In the genomic region with DNA sequence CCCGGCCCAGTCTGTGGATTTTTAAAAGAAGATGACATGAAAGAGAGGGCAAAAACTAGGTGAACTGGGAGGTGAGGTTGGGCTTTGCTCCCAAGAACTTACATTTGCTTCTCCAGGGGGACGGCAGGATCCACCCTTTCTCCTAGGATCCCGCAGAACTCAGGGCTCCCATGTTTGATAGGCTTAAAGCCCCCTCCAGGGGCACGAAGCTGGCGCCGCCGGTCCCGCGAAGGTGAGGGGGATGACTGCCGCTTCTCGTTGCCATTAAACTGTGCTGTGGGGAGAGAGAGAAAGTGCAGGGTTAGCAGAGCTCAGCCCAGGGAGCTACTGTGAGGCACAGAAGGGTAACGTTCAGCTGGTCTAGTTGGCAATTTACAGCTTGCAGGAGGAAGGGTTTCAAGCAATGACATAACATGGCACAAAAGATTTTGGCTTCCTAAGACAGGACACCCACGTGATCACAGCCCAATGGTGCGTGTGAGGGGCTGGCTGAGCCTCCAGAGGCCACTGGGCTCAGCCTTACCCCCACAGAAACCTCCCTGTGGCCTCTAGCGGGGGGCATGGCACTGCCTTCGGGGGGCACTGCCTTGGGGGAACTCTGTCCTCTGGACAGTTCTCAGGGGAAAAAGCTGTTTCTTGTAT, we compare ENCODE assay signal across 1 cellular context.
TF ChIP-seq lines count a peak whose summit lies in the region.

No MANE protein-coding gene starts in this region.

TF ChIP-seq in IMR-90, 13 proteins besides CTCF, POLR2A, EP300 and RAD21 (continued from another document):
- no peak for TF ChIP-seq CEBPB (IDR thresholded peaks at IDR 0.05; ENCODE audit: low read depth, low read length)
- no peak for TF ChIP-seq RCOR1 (IDR thresholded peaks at IDR 0.05; ENCODE audit: insufficient replicate concordance, low read length)
- TF ChIP-seq BHLHE40 (IDR thresholded peaks at IDR 0.05; ENCODE audit: low read depth, low read length) = no peak
- TF ChIP-seq SMC3 (IDR thresholded peaks at IDR 0.05; ENCODE audit: low read depth, low read length) = no peak
- no peak for TF ChIP-seq MXI1 (IDR thresholded peaks at IDR 0.05; ENCODE audit: borderline replicate concordance, low read depth, low read length)
- TF ChIP-seq, protein P1, sequence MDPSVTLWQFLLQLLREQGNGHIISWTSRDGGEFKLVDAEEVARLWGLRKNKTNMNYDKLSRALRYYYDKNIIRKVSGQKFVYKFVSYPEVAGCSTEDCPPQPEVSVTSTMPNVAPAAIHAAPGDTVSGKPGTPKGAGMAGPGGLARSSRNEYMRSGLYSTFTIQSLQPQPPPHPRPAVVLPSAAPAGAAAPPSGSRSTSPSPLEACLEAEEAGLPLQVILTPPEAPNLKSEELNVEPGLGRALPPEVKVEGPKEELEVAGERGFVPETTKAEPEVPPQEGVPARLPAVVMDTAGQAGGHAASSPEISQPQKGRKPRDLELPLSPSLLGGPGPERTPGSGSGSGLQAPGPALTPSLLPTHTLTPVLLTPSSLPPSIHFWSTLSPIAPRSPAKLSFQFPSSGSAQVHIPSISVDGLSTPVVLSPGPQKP (IDR thresholded peaks at IDR 0.05; ENCODE audit: borderline replicate concordance, low read depth, low read length) = no peak
- TF ChIP-seq RFX5 (IDR thresholded peaks at IDR 0.05; ENCODE audit: low read depth, low read length) = no peak
- no peak for TF ChIP-seq MAZ (IDR thresholded peaks at IDR 0.05; ENCODE audit: borderline replicate concordance, low read depth, low read length)
